ENCODE assay signal across 8 cellular contexts in genomic region chr7:25950488-25951413, GRCh38.
DNase-seq lines count a peak whose midpoint lies in the region; ATAC-seq and TF ChIP-seq lines count a peak whose summit lies in the region.

No MANE protein-coding gene starts in this region.

- peak overlapping the region; percentile 78 for H3K9ac ChIP-seq in HUES6 (ENCODE audit: low read length)
- peak overlapping the region; percentile 63 for H3K9ac ChIP-seq in fibroblast of lung (ENCODE audit: insufficient read depth, low read length)

- ATAC-seq in GM21447 (IDR thresholded peaks at IDR 0.05; ENCODE audit: unreplicated experiment) = peak; percentile 73
- ATAC-seq in naive thymus-derived CD8-positive, alpha-beta T cell = peak; percentile 97 to 99
- ATAC-seq in stimulated activated naive B cell treated with anti-CD40 and anti-IgM and Interleukin-4, amounts not matched to agents 10 μg/mL and 1 μg/mL and 100 μg/mL, for 72 hours (replicated peaks) = peak; percentile 95 to 96

- H3K27me3 Mint-ChIP-seq in naive thymus-derived CD8-positive, alpha-beta T cell = peaks cover 2 to 32% (median 7%) of the 10 kb centered on the region in 5 donors
- H3K27me3 Mint-ChIP-seq in stimulated activated naive B cell treated with anti-CD40 and anti-IgM and Interleukin-4, amounts not matched to agents 10 μg/mL and 1 μg/mL and 100 μg/mL, for 72 hours = peaks cover 42 to 46% of the 10 kb centered on the region in 2 donors

- no peaks in the 10 kb centered on the region for H3K9me3 Mint-ChIP-seq in naive thymus-derived CD8-positive, alpha-beta T cell
- no peaks in the 10 kb centered on the region for H3K9me3 Mint-ChIP-seq in stimulated activated naive B cell treated with anti-CD40 and anti-IgM and Interleukin-4, amounts not matched to agents 10 μg/mL and 1 μg/mL and 100 μg/mL, for 72 hours

- peak overlapping the region; percentile 86 to 97 (median 92) for H3K4me3 Mint-ChIP-seq in naive thymus-derived CD8-positive, alpha-beta T cell
- H3K4me3 Mint-ChIP-seq in stimulated activated naive B cell treated with anti-CD40 and anti-IgM and Interleukin-4, amounts not matched to agents 10 μg/mL and 1 μg/mL and 100 μg/mL, for 72 hours = peak overlapping the region; percentile 92 to 94

- H3K27me3 ChIP-seq in HUES6 (ENCODE audit: control insufficient read depth, insufficient read depth, low read length) = no peaks in the 10 kb centered on the region
- peaks cover 5% of the 10 kb centered on the region for H3K27me3 ChIP-seq in fibroblast of lung (ENCODE audit: control insufficient read depth, insufficient read depth, low read length)

- H3K79me2 ChIP-seq in fibroblast of lung (ENCODE audit: control insufficient read depth, insufficient read depth, low read length) = no peaks in the 10 kb centered on the region

- H3K9me3 ChIP-seq in HUES6 (ENCODE audit: control insufficient read depth, insufficient read depth, low read depth, low read length) (peaks cover 13% of the 10 kb centered on the region), fibroblast of lung (ENCODE audit: control insufficient read depth, insufficient read depth, low read depth, low read length) (no peaks in the 10 kb centered on the region)

- H3K36me3 ChIP-seq in HUES6 (ENCODE audit: control insufficient read depth, insufficient read depth, low read length) (no peaks in the 10 kb centered on the region), fibroblast of lung (ENCODE audit: control insufficient read depth, insufficient read depth, low read length) (no peaks in the 10 kb centered on the region)

- peak overlapping the region; percentile 64 for H3K4me2 ChIP-seq in fibroblast of lung (ENCODE audit: extremely low read depth, insufficient read depth, low read length)

- TF ChIP-seq CTCF in fibroblast of lung (conservative IDR thresholded peaks at IDR 0.05 in 1 of 2, IDR thresholded peaks at IDR 0.05 in 1 of 2; ENCODE audit: low read depth in 1 of 2, low read length in 2 of 2) = no peak

- no peaks in the 10 kb centered on the region for H3K36me3 Mint-ChIP-seq in naive thymus-derived CD8-positive, alpha-beta T cell
- no peaks in the 10 kb centered on the region for H3K36me3 Mint-ChIP-seq in stimulated activated naive B cell treated with anti-CD40 and anti-IgM and Interleukin-4, amounts not matched to agents 10 μg/mL and 1 μg/mL and 100 μg/mL, for 72 hours

- H3K4me3 ChIP-seq in HUES6 (ENCODE audit: low read depth, low read length) = peak overlapping the region; percentile 84
- H3K4me3 ChIP-seq in fibroblast of lung (replicated peaks in 1 of 4; ENCODE audit: control extremely low read depth in 1 of 4, insufficient read depth in 1 of 4, low read depth in 3 of 4, low read length in 4 of 4) = peak overlapping the region; percentile 39 to 64 (median 52)

- POLR2A ChIA-PET in naive thymus-derived CD8-positive, alpha-beta T cell (lab: Charles Lee) = no interaction called here

- peak overlapping the region in 7 of 10 donors; percentile 28 to 84 (median 79) for H3K27ac Mint-ChIP-seq in naive thymus-derived CD8-positive, alpha-beta T cell
- H3K27ac Mint-ChIP-seq in stimulated activated naive B cell treated with anti-CD40 and anti-IgM and Interleukin-4, amounts not matched to agents 10 μg/mL and 1 μg/mL and 100 μg/mL, for 72 hours = peak overlapping the region; percentile 82

- H3K27ac ChIP-seq in HUES6 (ENCODE audit: low read depth, low read length) (peak overlapping the region; percentile 86), fibroblast of lung (ENCODE audit: insufficient read depth, low read length) (no peak overlapping the region)

- no peaks in the 10 kb centered on the region for H4K20me1 ChIP-seq in fibroblast of lung (ENCODE audit: control insufficient read depth, extremely low read depth, insufficient read depth, low read length)

- H3K4me1 ChIP-seq in HUES6 (ENCODE audit: control insufficient read depth, insufficient read depth, low read length) (peaks cover 36% of the 10 kb centered on the region), fibroblast of lung (ENCODE audit: control insufficient read depth, extremely low read depth, insufficient read depth, low read length) (no peaks in the 10 kb centered on the region)

- H2AFZ ChIP-seq in fibroblast of lung (ENCODE audit: low read length) = peak overlapping the region; percentile 51

- H3K4me1 Mint-ChIP-seq in naive thymus-derived CD8-positive, alpha-beta T cell = peaks cover 11 to 26% (median 22%) of the 10 kb centered on the region in 4 donors
- peaks cover 10 to 31% of the 10 kb centered on the region in 2 donors for H3K4me1 Mint-ChIP-seq in stimulated activated naive B cell treated with anti-CD40 and anti-IgM and Interleukin-4, amounts not matched to agents 10 μg/mL and 1 μg/mL and 100 μg/mL, for 72 hours

- DNase-seq in DMS 273 (lab: John Stamatoyannopoulos, UW; ENCODE audit: unreplicated experiment) = peak; percentile 99
- peak; percentile 90 for DNase-seq in OCI-M1 (lab: John Stamatoyannopoulos, UW)
- DNase-seq in activated T-cell treated with anti-CD3 and anti-CD28 coated beads, Interleukin-2, amount 50 U/mL, for 48 hours = peak; percentile 83 to 88
- peak; percentile 52 to 80 for DNase-seq in fibroblast of lung (ENCODE audit: low read depth in 2 of 2)
- peak; percentile 72 to 95 (median 86) for DNase-seq in naive thymus-derived CD8-positive, alpha-beta T cell
- DNase-seq in stimulated activated naive B cell treated with anti-CD40 and anti-IgM and Interleukin-4, amounts not matched to agents 10 μg/mL and 1 μg/mL and 100 μg/mL, for 72 hours = peak; percentile 75
